Comparison of ENCODE assay signal across 2 cellular contexts in the genomic region with DNA sequence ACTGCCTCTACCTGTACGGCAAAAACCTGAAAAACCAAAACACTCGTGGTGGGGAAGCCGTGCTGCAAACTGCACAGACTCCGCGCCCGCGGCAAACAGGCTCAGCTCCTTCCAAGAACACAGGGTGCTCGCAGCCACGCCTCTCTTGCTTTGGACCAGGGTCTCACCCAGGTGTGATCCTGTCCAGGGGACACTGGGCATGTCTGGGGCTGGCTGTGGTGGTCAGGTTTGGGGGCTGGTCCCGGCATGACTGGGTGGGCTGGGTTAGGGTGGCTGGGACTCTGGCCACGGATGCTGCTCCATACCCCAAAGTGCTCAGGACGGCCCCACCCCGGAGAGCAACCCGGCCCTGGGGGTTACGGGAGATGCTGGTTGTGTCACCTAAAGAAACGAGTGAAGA.
TF ChIP-seq lines count a peak whose summit lies in the region.

No MANE protein-coding gene starts in this region.

TF ChIP-seq in HEK293, 187 proteins besides CTCF, POLR2A, EP300 and RAD21:
- TF ChIP-seq KLF1 (tag by site-specific recombination; IDR thresholded peaks at IDR 0.05) (peak; percentile 27; the same call in 1 of the 2 replicates), GLI2 (tag by site-specific recombination; IDR thresholded peaks at IDR 0.05; ENCODE audit: borderline replicate concordance, low read depth) (no peak), KLF16 (tag by site-specific recombination; IDR thresholded peaks at IDR 0.05) (no peak), ZNF830 (tag by site-specific recombination; IDR thresholded peaks at IDR 0.05; ENCODE audit: low read depth) (no peak)

TF ChIP-seq in K562, 482 proteins besides CTCF, POLR2A, EP300 and RAD21:
- TF ChIP-seq, protein P1, sequence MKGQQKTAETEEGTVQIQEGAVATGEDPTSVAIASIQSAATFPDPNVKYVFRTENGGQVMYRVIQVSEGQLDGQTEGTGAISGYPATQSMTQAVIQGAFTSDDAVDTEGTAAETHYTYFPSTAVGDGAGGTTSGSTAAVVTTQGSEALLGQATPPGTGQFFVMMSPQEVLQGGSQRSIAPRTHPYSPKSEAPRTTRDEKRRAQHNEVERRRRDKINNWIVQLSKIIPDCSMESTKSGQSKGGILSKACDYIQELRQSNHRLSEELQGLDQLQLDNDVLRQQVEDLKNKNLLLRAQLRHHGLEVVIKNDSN (CRISPR knock-in tag; IDR thresholded peaks at IDR 0.05) = no peak
- TF ChIP-seq SMAD1 (IDR thresholded peaks at IDR 0.05; ENCODE audit: low read depth, low read length, partially characterized antibody) = no peak
- peak; percentile 32; the same call in 1 of the 2 replicates for TF ChIP-seq POLR2G (IDR thresholded peaks at IDR 0.05; ENCODE audit: low read depth, low read length)
- TF ChIP-seq, protein P2, sequence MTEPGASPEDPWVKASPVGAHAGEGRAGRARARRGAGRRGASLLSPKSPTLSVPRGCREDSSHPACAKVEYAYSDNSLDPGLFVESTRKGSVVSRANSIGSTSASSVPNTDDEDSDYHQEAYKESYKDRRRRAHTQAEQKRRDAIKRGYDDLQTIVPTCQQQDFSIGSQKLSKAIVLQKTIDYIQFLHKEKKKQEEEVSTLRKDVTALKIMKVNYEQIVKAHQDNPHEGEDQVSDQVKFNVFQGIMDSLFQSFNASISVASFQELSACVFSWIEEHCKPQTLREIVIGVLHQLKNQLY (CRISPR knock-in tag; conservative IDR thresholded peaks at IDR 0.05) = no peak
TF ChIP-seq in K562: peak in this region for 1.
